In the genomic region with DNA sequence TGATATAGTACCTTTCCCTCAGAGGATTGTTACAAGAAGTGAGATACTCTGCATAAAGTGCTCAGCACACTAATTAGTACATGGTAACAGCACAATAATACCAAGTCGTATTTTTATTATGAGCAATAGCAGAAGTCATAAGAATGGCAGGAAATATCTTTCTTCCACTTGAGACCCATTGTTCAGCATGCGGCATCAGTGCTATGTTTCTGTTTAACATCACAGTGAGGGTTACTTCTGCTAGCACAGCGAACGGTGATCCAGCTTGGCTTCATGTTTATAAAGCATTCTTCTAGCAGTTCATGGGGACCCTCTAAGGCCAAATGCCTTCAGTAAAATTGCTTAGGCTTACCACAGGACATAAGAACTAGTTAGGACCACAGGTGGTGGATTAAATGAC, we compare ENCODE assay signal across 9 cellular contexts.
"Had no signal": no experiment of that assay in that cellular context is flagged by ENCODE, and none has a peak within 500 bp of the region (broad histone marks: within the 10 kb centered on the region; RNA-seq: fewer than 3 reads in every experiment).

No MANE protein-coding gene starts in this region.

- H3K9me3 Mint-ChIP-seq: HFFc6 had no signal

- H3K9ac ChIP-seq: GM23248 had no signal

- H3K36me3 ChIP-seq: HAP-1 had no signal

- H2AFZ ChIP-seq: GM23248 had no signal

- ATAC-seq: HCT116 had no signal

- H3K4me3 Mint-ChIP-seq: HFFc6 had no signal

- H3K27ac Mint-ChIP-seq: HFFc6 had no signal

- DNase-seq: GM23248, GOT3, H7, HFFc6, IMR-90 had no signal

- H3K9me3 ChIP-seq: HAP-1 had no signal

- H3K27ac ChIP-seq: GM23248, HL-60 had no signal

- H3K4me3 ChIP-seq: GM23248, HAP-1, K562 had no signal
